ENCODE assay signal across 28 cellular contexts in genomic region chr3:184850201-184850600, GRCh38.
"Had no signal": no experiment of that assay in that cellular context is flagged by ENCODE, and none has a peak within 500 bp of the region (broad histone marks: within the 10 kb centered on the region; RNA-seq: fewer than 3 reads in every experiment).

No MANE protein-coding gene starts in this region.

- H3K27ac ChIP-seq: colonic mucosa, coronary artery, dorsolateral prefrontal cortex, epithelial cell of prostate, esophagus squamous epithelium, foreskin keratinocyte, gastrocnemius medialis, gastroesophageal sphincter, heart left ventricle, heart right ventricle had no signal

- H3K4me3 ChIP-seq: colonic mucosa, coronary artery, dorsolateral prefrontal cortex, esophagus muscularis mucosa, esophagus squamous epithelium, gastrocnemius medialis, gastroesophageal sphincter, heart left ventricle, heart right ventricle had no signal

- ATAC-seq: effector memory CD8-positive, alpha-beta T cell; esophagus mucosa; foreskin keratinocyte; gastrocnemius medialis; gastroesophageal sphincter; heart left ventricle; heart right ventricle had no signal

- H3K4me1 ChIP-seq: colonic mucosa, esophagus squamous epithelium, foreskin keratinocyte, gastroesophageal sphincter, heart left ventricle, heart right ventricle had no signal

- H3K27me3 ChIP-seq: colonic mucosa, dorsolateral prefrontal cortex, esophagus muscularis mucosa, esophagus squamous epithelium, foreskin keratinocyte, gastrocnemius medialis, gastroesophageal sphincter, heart left ventricle, heart right ventricle had no signal

- H3K9me3 ChIP-seq: colonic mucosa, esophagus muscularis mucosa, esophagus squamous epithelium, gastrocnemius medialis, gastroesophageal sphincter, heart left ventricle, heart right ventricle had no signal

- H3K36me3 ChIP-seq: colonic mucosa had no signal

- FAIRE-seq: colon, endometrium, endothelial cell of umbilical vein, frontal cortex had no signal

- DNase-seq: colonic mucosa; cortex of kidney; dermis blood vessel endothelial cell; dorsolateral prefrontal cortex; effector CD4-positive, alpha-beta T cell; effector CD8-positive, alpha-beta T cell; effector memory CD4-positive, alpha-beta T cell; effector memory CD8-positive, alpha-beta T cell; endodermal cell; erythroblast; esophagus squamous epithelium; foreskin fibroblast; foreskin keratinocyte; foreskin melanocyte; gastrocnemius medialis; glutamatergic neuron; head of caudate nucleus; heart left ventricle; heart right ventricle had no signal
